In the genomic region with DNA sequence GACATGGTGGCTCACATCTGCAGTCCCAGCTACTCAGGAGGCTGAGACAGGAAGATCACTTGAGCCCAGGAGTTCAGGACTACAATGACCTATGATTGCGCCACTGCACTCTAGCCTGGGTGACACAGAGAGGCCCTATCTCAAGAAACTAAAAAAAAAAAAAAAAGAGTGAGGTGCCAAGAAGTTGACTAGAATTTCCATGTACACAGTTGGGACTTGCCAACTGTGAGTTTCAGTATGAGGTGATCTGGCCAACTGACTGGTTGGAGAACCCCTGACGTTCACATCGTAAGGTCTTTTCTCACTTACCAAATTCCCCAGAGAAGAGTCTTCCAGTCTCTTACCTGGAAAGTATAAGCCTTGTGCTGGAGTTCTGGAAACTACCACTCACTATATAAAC, we compare ENCODE assay signal across 14 cellular contexts. TPM values are rescaled to one million over a fixed set of nuclear protein-coding genes. Genes with fewer than 3 reads are reported as not detected.
DNase-seq lines count a peak whose midpoint lies in the region; ATAC-seq and TF ChIP-seq lines count a peak whose summit lies in the region.
"Had no signal": no experiment of that assay in that cellular context is flagged by ENCODE, and none has a peak within 500 bp of the region (broad histone marks: within the 10 kb centered on the region; RNA-seq: fewer than 3 reads in every experiment).

No MANE protein-coding gene starts in this region.

- TF ChIP-seq POLR2A in spleen (IDR thresholded peaks at IDR 0.05), result no peak

- peak overlapping the region; percentile 39 for H3K4me3 Mint-ChIP-seq in activated CD4-positive, alpha-beta T cell treated with anti-CD3 and anti-CD28 coated beads for 36 hours
- no peak overlapping the region for H3K4me3 Mint-ChIP-seq in activated CD8-positive, alpha-beta T cell treated with anti-CD3 and anti-CD28 coated beads, Interleukin-2, amount 10 ng/mL, durations not matched to agents 7 days and 5 days

- peaks cover 37% of the 10 kb centered on the region for H3K4me1 Mint-ChIP-seq in activated CD4-positive, alpha-beta T cell treated with anti-CD3 and anti-CD28 coated beads for 36 hours
- peaks cover 39% of the 10 kb centered on the region for H3K4me1 Mint-ChIP-seq in activated CD8-positive, alpha-beta T cell treated with anti-CD3 and anti-CD28 coated beads, Interleukin-2, amount 10 ng/mL, durations not matched to agents 7 days and 5 days (ENCODE audit: low read depth)

- H3K9me3 ChIP-seq in spleen, result no peaks in the 10 kb centered on the region

- ATAC-seq in activated CD4-positive, alpha-beta T cell treated with anti-CD3 and anti-CD28 coated beads for 36 hours, result peak; percentile 37
- no peak for ATAC-seq in activated CD8-positive, alpha-beta T cell treated with anti-CD3 and anti-CD28 coated beads, Interleukin-2, amount 10 ng/mL, durations not matched to agents 7 days and 5 days
- ATAC-seq in GM19463 (IDR thresholded peaks at IDR 0.05; ENCODE audit: unreplicated experiment), result no peak
- ATAC-seq in HG02884 (IDR thresholded peaks at IDR 0.05; ENCODE audit: unreplicated experiment), result no peak

- H3K4me1 ChIP-seq in spleen, result peaks cover 17 to 58% (median 24%) of the 10 kb centered on the region in 6 donors

- peak; percentile 68 for DNase-seq in activated CD4-positive, alpha-beta T cell treated with anti-CD3 and anti-CD28 coated beads for 36 hours
- no peak for DNase-seq in activated CD4-positive, alpha-beta T cell treated with anti-CD3 and anti-CD28 coated beads, Interleukin-2, amount 50 U/mL, for 4 hours
- no peak for DNase-seq in activated CD8-positive, alpha-beta T cell treated with anti-CD3 and anti-CD28 coated beads, Interleukin-2, amount 10 ng/mL, durations not matched to agents 7 days and 5 days
- no peak for DNase-seq in spleen
- DNase-seq: HCEC 1CT, MM.1S, NCI-H345, PC-9, trophoblast cell had no signal

- peak overlapping the region; percentile 88 for H3K27ac Mint-ChIP-seq in activated CD4-positive, alpha-beta T cell treated with anti-CD3 and anti-CD28 coated beads for 36 hours
- peak overlapping the region; percentile 58 for H3K27ac Mint-ChIP-seq in activated CD8-positive, alpha-beta T cell treated with anti-CD3 and anti-CD28 coated beads, Interleukin-2, amount 10 ng/mL, durations not matched to agents 7 days and 5 days

- WGBS in spleen, 5 donors, result 41 to 60% (median 46%) methylated on average over 3 of the region's 3 CpGs

- no peaks in the 10 kb centered on the region for H3K27me3 ChIP-seq in spleen (replicated peaks in 1 of 7)

- TF ChIP-seq CTCF in spleen (IDR thresholded peaks at IDR 0.05 in 8 of 11, conservative IDR thresholded peaks at IDR 0.05 in 3 of 11), result no peak

- H3K36me3 ChIP-seq in spleen, result peaks cover 0 to 7% (median 0%) of the 10 kb centered on the region in 6 donors

- no peaks in the 10 kb centered on the region for H3K27me3 Mint-ChIP-seq in activated CD4-positive, alpha-beta T cell treated with anti-CD3 and anti-CD28 coated beads for 36 hours
- no peaks in the 10 kb centered on the region for H3K27me3 Mint-ChIP-seq in activated CD8-positive, alpha-beta T cell treated with anti-CD3 and anti-CD28 coated beads, Interleukin-2, amount 10 ng/mL, durations not matched to agents 7 days and 5 days (ENCODE audit: low read depth)

- H3K36me3 Mint-ChIP-seq in activated CD4-positive, alpha-beta T cell treated with anti-CD3 and anti-CD28 coated beads for 36 hours (ENCODE audit: low read depth), result peaks cover 5% of the 10 kb centered on the region
- peaks cover 4% of the 10 kb centered on the region for H3K36me3 Mint-ChIP-seq in activated CD8-positive, alpha-beta T cell treated with anti-CD3 and anti-CD28 coated beads, Interleukin-2, amount 10 ng/mL, durations not matched to agents 7 days and 5 days (ENCODE audit: low read depth)

- no peaks in the 10 kb centered on the region for H3K9me3 Mint-ChIP-seq in activated CD4-positive, alpha-beta T cell treated with anti-CD3 and anti-CD28 coated beads for 36 hours (ENCODE audit: low read depth)
- no peaks in the 10 kb centered on the region for H3K9me3 Mint-ChIP-seq in activated CD8-positive, alpha-beta T cell treated with anti-CD3 and anti-CD28 coated beads, Interleukin-2, amount 10 ng/mL, durations not matched to agents 7 days and 5 days (ENCODE audit: insufficient read depth)

- peak overlapping the region in 5 of 8 donors; percentile 20 to 93 (median 56) for H3K27ac ChIP-seq in spleen
- H3K27ac ChIP-seq: coronary artery, PC-9, skin epidermis had no signal

- intact Hi-C loops in activated CD4-positive, alpha-beta T cell treated with anti-CD3 and anti-CD28 coated beads for 36 hours (cut with DNase I, micrococcal nuclease), result no loop called here
- intact Hi-C loops in spleen (cut with DNase I; ENCODE audit: low total_unique reads), result no loop called here

- POLR2A ChIA-PET in activated CD4-positive, alpha-beta T cell treated with anti-CD3 and anti-CD28 coated beads for 36 hours (lab: Charles Lee), result no interaction called here
- POLR2A ChIA-PET in activated CD8-positive, alpha-beta T cell treated with anti-CD3 and anti-CD28 coated beads, Interleukin-2, amount 10 ng/mL, durations not matched to agents 7 days and 5 days (lab: Charles Lee), result interaction anchor here (0.7 to 1.4 kb wide), 2 partner anchors 13 to 15 kb away, joined by 3 to 8 read pairs; no protein-coding TSS in a partner anchor

- H3K4me3 ChIP-seq in spleen, result no peak overlapping the region
- H3K4me3 ChIP-seq: coronary artery, PC-9, skin epidermis had no signal

- CTCF ChIA-PET in activated CD4-positive, alpha-beta T cell treated with anti-CD3 and anti-CD28 coated beads for 36 hours (lab: Charles Lee), result interaction anchor here (0.6 to 1.3 kb wide), 3 partner anchors 62 to 516 kb away, joined by 3 to 6 read pairs (median 5); no protein-coding TSS in a partner anchor
- CTCF ChIA-PET in activated CD8-positive, alpha-beta T cell treated with anti-CD3 and anti-CD28 coated beads, Interleukin-2, amount 10 ng/mL, durations not matched to agents 7 days and 5 days (lab: Charles Lee), result interaction anchor here (1.0 to 2.9 kb wide), 2 partner anchors 14 to 18 kb away, joined by 4 to 10 read pairs; a partner anchor contains a TSS

RNA-seq across cellular contexts. Expression of a gene that starts 3.1 kb away (rescaled TPM):
- total RNA-seq in activated CD4-positive, alpha-beta T cell treated with anti-CD3 and anti-CD28 coated beads for 36 hours, result 10 to 100 TPM; 16.7 to 22.9 TPM
- total RNA-seq in activated CD8-positive, alpha-beta T cell treated with anti-CD3 and anti-CD28 coated beads, Interleukin-2, amount 10 ng/mL, durations not matched to agents 7 days and 5 days, result 10 to 100 TPM; 23.0 to 27.2 TPM
- 10 to 100 TPM; 17.1 to 42.7 (median 22.3) TPM for total RNA-seq in spleen
- polyA plus RNA-seq in spleen, result 10 to 100 TPM; 42.9 to 47.1 (median 43.8) TPM

RNA-seq across cellular contexts. Expression of a gene that starts 11.5 kb away (rescaled TPM):
- total RNA-seq in activated CD4-positive, alpha-beta T cell treated with anti-CD3 and anti-CD28 coated beads for 36 hours, result under 1 TPM; 0.09 to 0.11 TPM
- not detected for total RNA-seq in activated CD8-positive, alpha-beta T cell treated with anti-CD3 and anti-CD28 coated beads, Interleukin-2, amount 10 ng/mL, durations not matched to agents 7 days and 5 days
- total RNA-seq in spleen, result 10 to 100 TPM in 1 of 7 donors, 1 to 10 TPM in 6; 3.8 to 11.5 (median 5.2) TPM
- 1 to 10 TPM; 1.8 to 3.1 (median 2.2) TPM for polyA plus RNA-seq in spleen
- total RNA-seq: lung microvascular endothelial cell had no signal

RNA-seq across cellular contexts. Expression of a gene that starts 11.6 kb away (rescaled TPM):
- 1 to 10 TPM; 1.7 to 2.5 TPM for total RNA-seq in activated CD4-positive, alpha-beta T cell treated with anti-CD3 and anti-CD28 coated beads for 36 hours
- under 1 TPM; 0.50 to 0.89 TPM for total RNA-seq in activated CD8-positive, alpha-beta T cell treated with anti-CD3 and anti-CD28 coated beads, Interleukin-2, amount 10 ng/mL, durations not matched to agents 7 days and 5 days
- 100 to 1,000 TPM in 1 of 7 donors, 10 to 100 TPM in 6; 45.5 to 104 (median 70.5) TPM for total RNA-seq in spleen
- 10 to 100 TPM; 11.5 to 29.0 (median 17.2) TPM for polyA plus RNA-seq in spleen

RNA-seq across cellular contexts. Expression of a gene that starts 17.7 kb away (rescaled TPM):
- total RNA-seq in activated CD4-positive, alpha-beta T cell treated with anti-CD3 and anti-CD28 coated beads for 36 hours, result 100 to 1,000 TPM; 168 to 175 TPM
- 100 to 1,000 TPM; 302 to 316 TPM for total RNA-seq in activated CD8-positive, alpha-beta T cell treated with anti-CD3 and anti-CD28 coated beads, Interleukin-2, amount 10 ng/mL, durations not matched to agents 7 days and 5 days
- total RNA-seq in spleen, result 100 to 1,000 TPM; 117 to 416 (median 226) TPM
- 100 to 1,000 TPM in 2 of 3 donors, 10 to 100 TPM in 1; 61.4 to 127 (median 120) TPM for polyA plus RNA-seq in spleen

RNA-seq across cellular contexts. Expression of a gene that starts 24.2 kb away (rescaled TPM):
- total RNA-seq in activated CD4-positive, alpha-beta T cell treated with anti-CD3 and anti-CD28 coated beads for 36 hours, result 100 to 1,000 TPM in 1 of 2 experiments, 10 to 100 TPM in 1; 94.1 to 102 TPM
- 10 to 100 TPM; 69.2 to 76.1 TPM for total RNA-seq in activated CD8-positive, alpha-beta T cell treated with anti-CD3 and anti-CD28 coated beads, Interleukin-2, amount 10 ng/mL, durations not matched to agents 7 days and 5 days
- 10 to 100 TPM; 21.7 to 67.6 (median 43.9) TPM for total RNA-seq in spleen
- 10 to 100 TPM; 15.7 to 34.9 (median 25.8) TPM for polyA plus RNA-seq in spleen

Comparison
In these comparisons a context has a peak if more than half of its experiments do, and no peak if none do; other contexts are left out.
1. RNA of a gene that starts 11.5 kb away (total RNA-seq): 3.8 to 11.5 TPM in spleen; 0.09 to 0.11 TPM in activated CD4-positive, alpha-beta T cell treated with anti-CD3 and anti-CD28 coated beads for 36 hours and not detected in activated CD8-positive, alpha-beta T cell treated with anti-CD3 and anti-CD28 coated beads, Interleukin-2, amount 10 ng/mL, durations not matched to agents 7 days and 5 days; every median in the first group is over 4 times any median in the second.
2. RNA of a gene that starts 11.6 kb away (total RNA-seq): 45.5 to 104 TPM in spleen; 1.7 to 2.5 TPM in activated CD4-positive, alpha-beta T cell treated with anti-CD3 and anti-CD28 coated beads for 36 hours and 0.50 to 0.89 TPM in activated CD8-positive, alpha-beta T cell treated with anti-CD3 and anti-CD28 coated beads, Interleukin-2, amount 10 ng/mL, durations not matched to agents 7 days and 5 days; every median in the first group is over 10 times any median in the second.